Comparison of ENCODE assay signal across 1 cellular context in the genomic region with DNA sequence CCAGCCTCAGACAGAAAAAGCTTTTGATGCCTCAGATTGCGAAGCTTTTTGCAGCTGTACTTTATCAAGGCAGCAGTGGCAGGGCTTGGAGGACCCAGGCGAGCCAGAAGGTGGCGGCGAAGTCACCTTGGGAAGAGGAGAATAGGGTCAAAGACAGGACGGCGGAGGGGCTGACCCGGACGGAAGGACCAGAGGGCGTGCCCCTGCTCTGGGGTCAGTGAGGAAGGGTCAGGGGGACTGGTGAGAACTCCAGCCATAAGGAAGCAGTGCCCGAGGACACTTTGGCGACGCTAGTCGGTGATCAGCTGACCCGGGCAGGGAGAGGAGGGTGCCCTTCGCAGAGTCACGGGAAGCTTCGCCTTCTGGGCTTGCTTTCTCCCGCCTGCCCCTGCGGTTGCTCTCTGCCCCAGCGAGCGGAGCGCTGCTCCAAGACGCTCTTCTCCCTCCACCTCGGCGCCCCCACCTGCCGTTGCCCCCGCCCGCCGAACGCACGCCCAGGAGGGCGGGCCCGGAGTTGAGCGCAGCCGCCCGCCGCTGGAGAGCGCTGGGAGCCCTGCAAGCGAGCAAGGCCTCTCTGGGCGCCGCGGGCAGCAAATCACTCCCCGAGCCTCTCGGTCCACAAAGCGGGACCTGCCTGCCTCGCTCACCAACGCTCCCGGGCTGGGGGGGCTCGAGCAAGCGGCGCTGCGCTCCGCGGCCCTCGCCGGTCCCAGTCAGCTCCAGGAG.
TF ChIP-seq lines count a peak whose summit lies in the region.

No MANE protein-coding gene starts in this region.

TF ChIP-seq in H1, 55 proteins besides CTCF, POLR2A, EP300 and RAD21 (continued from another document):
- TF ChIP-seq CHD7 (IDR thresholded peaks at IDR 0.05; ENCODE audit: insufficient replicate concordance, low read length) (no peak), TAF1 (IDR thresholded peaks at IDR 0.05; ENCODE audit: low read depth, low read length) (peak; percentile 56), RXRA (IDR thresholded peaks at IDR 0.05; ENCODE audit: insufficient read depth, low read depth, low read length) (peak; percentile 79; the same call in 1 of the 2 replicates), RBBP5 (IDR thresholded peaks at IDR 0.05; ENCODE audit: borderline replicate concordance, low read depth, low read length) (peak; percentile 85), HDAC2 (IDR thresholded peaks at IDR 0.05; ENCODE audit: borderline replicate concordance in 1 of 2, low read depth in 2 of 2, low read length in 2 of 2) (peak in 1 of 2 experiments; percentile 30; a peak in 1 of 4 replicates), POLR2AphosphoS5 (IDR thresholded peaks at IDR 0.05; ENCODE audit: low read depth, low read length) (no peak), TBP (IDR thresholded peaks at IDR 0.05; ENCODE audit: low read depth, low read length) (0 out of 2 replicates have a peak, but pooled peaks have one; percentile 13), ASH2L (IDR thresholded peaks at IDR 0.05; ENCODE audit: low read length) (peak; percentile 84), YY1 (IDR thresholded peaks at IDR 0.05; ENCODE audit: low read depth, low read length) (peak; percentile 14; the same call in 1 of the 2 replicates), SUZ12 (IDR thresholded peaks at IDR 0.05; ENCODE audit: low read length) (peak; percentile 37; the same call in 1 of the 2 replicates), KDM4A (IDR thresholded peaks at IDR 0.05; ENCODE audit: low read depth, low read length, severe bottlenecking) (peak; percentile 86), NANOG (IDR thresholded peaks at IDR 0.05; ENCODE audit: insufficient read depth, low read depth, low read length, poor library complexity, severe bottlenecking) (no peak), SP2 (IDR thresholded peaks at IDR 0.05; ENCODE audit: low read length) (no peak), JUND (IDR thresholded peaks at IDR 0.05; ENCODE audit: low read length) (no peak)
- TF ChIP-seq, protein P1, sequence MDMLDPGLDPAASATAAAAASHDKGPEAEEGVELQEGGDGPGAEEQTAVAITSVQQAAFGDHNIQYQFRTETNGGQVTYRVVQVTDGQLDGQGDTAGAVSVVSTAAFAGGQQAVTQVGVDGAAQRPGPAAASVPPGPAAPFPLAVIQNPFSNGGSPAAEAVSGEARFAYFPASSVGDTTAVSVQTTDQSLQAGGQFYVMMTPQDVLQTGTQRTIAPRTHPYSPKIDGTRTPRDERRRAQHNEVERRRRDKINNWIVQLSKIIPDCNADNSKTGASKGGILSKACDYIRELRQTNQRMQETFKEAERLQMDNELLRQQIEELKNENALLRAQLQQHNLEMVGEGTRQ (IDR thresholded peaks at IDR 0.05; ENCODE audit: low read length) = peak; percentile 71
- TF ChIP-seq, protein P2, sequence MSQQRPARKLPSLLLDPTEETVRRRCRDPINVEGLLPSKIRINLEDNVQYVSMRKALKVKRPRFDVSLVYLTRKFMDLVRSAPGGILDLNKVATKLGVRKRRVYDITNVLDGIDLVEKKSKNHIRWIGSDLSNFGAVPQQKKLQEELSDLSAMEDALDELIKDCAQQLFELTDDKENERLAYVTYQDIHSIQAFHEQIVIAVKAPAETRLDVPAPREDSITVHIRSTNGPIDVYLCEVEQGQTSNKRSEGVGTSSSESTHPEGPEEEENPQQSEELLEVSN (IDR thresholded peaks at IDR 0.05) = peak; percentile 32
